ENCODE assay signal across 1 cellular context in the genomic region with DNA sequence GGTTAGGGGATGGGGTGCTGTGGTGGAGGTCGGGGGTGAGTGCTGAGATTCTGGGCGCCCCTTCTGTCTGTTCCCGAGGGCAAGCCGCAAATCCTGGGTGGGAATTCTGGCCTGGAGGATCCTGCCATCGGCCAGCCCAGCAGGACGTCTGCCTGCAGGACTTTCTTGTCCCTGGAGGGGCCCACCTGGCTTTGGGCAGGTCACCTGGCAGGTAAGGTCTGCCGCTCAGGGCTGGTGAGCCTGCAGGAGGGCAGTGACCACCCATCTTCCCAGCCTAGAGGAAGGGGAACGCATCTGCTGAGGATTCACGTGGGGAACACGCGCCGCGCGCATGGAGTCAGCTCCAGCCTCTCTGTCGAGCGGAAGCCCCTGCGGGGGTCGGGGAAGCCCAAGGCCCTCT.
TF ChIP-seq lines count a peak whose summit lies in the region.

No MANE protein-coding gene starts in this region.

TF ChIP-seq in IMR-90, 13 proteins besides CTCF, POLR2A, EP300 and RAD21:
- no peak for TF ChIP-seq USF2 (IDR thresholded peaks at IDR 0.05; ENCODE audit: low read depth, low read length)
- no peak for TF ChIP-seq RFX5 (IDR thresholded peaks at IDR 0.05; ENCODE audit: low read depth, low read length)
- TF ChIP-seq, protein P1, sequence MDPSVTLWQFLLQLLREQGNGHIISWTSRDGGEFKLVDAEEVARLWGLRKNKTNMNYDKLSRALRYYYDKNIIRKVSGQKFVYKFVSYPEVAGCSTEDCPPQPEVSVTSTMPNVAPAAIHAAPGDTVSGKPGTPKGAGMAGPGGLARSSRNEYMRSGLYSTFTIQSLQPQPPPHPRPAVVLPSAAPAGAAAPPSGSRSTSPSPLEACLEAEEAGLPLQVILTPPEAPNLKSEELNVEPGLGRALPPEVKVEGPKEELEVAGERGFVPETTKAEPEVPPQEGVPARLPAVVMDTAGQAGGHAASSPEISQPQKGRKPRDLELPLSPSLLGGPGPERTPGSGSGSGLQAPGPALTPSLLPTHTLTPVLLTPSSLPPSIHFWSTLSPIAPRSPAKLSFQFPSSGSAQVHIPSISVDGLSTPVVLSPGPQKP (IDR thresholded peaks at IDR 0.05; ENCODE audit: borderline replicate concordance, low read depth, low read length), result no peak
- TF ChIP-seq FOS (IDR thresholded peaks at IDR 0.05; ENCODE audit: low read depth, low read length), result no peak
- TF ChIP-seq MAZ (IDR thresholded peaks at IDR 0.05; ENCODE audit: borderline replicate concordance, low read depth, low read length), result no peak
- no peak for TF ChIP-seq MAFK (IDR thresholded peaks at IDR 0.05; ENCODE audit: low read depth, low read length)
- no peak for TF ChIP-seq SMC3 (IDR thresholded peaks at IDR 0.05; ENCODE audit: low read depth, low read length)
- TF ChIP-seq MXI1 (IDR thresholded peaks at IDR 0.05; ENCODE audit: borderline replicate concordance, low read depth, low read length), result no peak
- TF ChIP-seq NFE2L2 (IDR thresholded peaks at IDR 0.05; ENCODE audit: low read depth, low read length), result no peak
